11 cellular contexts compared by ENCODE assay signal in the genomic region with DNA sequence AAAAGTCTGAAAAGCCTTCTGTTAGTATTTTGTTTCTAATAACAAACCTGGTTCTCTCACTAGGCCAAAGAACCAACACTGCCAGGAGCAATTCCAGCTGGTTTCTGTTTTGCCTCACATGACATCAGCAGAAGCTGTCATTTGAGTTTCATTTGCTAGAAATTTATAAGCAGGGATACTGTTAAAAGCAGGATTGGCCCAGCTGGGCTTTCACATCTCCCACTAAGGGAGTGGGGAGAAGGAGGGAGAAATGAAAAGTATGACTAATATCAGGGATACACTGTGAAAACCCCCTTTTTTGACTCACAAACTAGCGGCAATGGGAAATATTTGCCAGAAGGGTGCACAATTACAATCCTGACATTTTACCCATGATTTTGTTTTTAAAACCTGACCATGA. TPM values are rescaled to one million over a fixed set of nuclear protein-coding genes. Genes with fewer than 3 reads are reported as not detected.
A peak's percentile ranks its signal among the peaks of the same experiment; 100 is the strongest.
DNase-seq lines count a peak whose midpoint lies in the region; TF ChIP-seq lines count a peak whose summit lies in the region.
"Had no signal": no experiment of that assay in that cellular context is flagged by ENCODE, and none has a peak within 500 bp of the region (broad histone marks: within the 10 kb centered on the region; RNA-seq: fewer than 3 reads in every experiment).

No MANE protein-coding gene starts in this region.

- H3K9me3 ChIP-seq in mammary epithelial cell (replicated peaks; ENCODE audit: insufficient read depth, low read length) (no peaks in the 10 kb centered on the region), tibial artery (no peaks in the 10 kb centered on the region)

- H4K20me1 ChIP-seq in mammary epithelial cell (ENCODE audit: insufficient read depth, low read length) = no peaks in the 10 kb centered on the region

- TF ChIP-seq CTCF in mammary epithelial cell (conservative IDR thresholded peaks at IDR 0.05 in 1 of 2, IDR thresholded peaks at IDR 0.05 in 1 of 2; ENCODE audit: extremely low read depth in 1 of 2, insufficient read depth in 1 of 2, low read depth in 1 of 2, low read length in 2 of 2) (no peak), tibial artery (IDR thresholded peaks at IDR 0.05) (no peak), CD14-positive monocyte (IDR thresholded peaks at IDR 0.05) (no peak), progenitor cell of endocrine pancreas (IDR thresholded peaks at IDR 0.05; ENCODE audit: unreplicated experiment) (no peak)

- no peak overlapping the region for H3K27ac Mint-ChIP-seq in CD14-positive monocyte
- H3K27ac Mint-ChIP-seq in progenitor cell of endocrine pancreas = no peak overlapping the region

- CTCF ChIA-PET in mammary epithelial cell (lab: Charles Lee; ENCODE audit: low non-redundant PET) = no interaction called here

- no peak overlapping the region for H3K4me2 ChIP-seq in mammary epithelial cell (ENCODE audit: insufficient read depth, low read depth, low read length)

- peak; percentile 28 for DNase-seq in DMS 273 (lab: John Stamatoyannopoulos, UW; ENCODE audit: unreplicated experiment)
- no peak for DNase-seq in DMS 273 treated with DMSO at 0.1 percent for 48 hours (lab: John Stamatoyannopoulos, UW)
- peak; percentile 65 for DNase-seq in mammary epithelial cell
- peak; percentile 84 for DNase-seq in left kidney (ENCODE audit: low read depth, low spot score)
- peak in 1 of 2 donors; percentile 60 for DNase-seq in tibial artery
- no peak for DNase-seq in CD14-positive monocyte (ENCODE audit: low spot score)
- DNase-seq in progenitor cell of endocrine pancreas (ENCODE audit: low spot score, unreplicated experiment) = no peak
- DNase-seq in NCI-H128 (lab: John Stamatoyannopoulos, UW; ENCODE audit: unreplicated experiment) = no peak
- DNase-seq: NCI-H526 treated with DMSO at 0.1 percent for 48 hours had no signal

- H3K36me3 ChIP-seq in mammary epithelial cell (ENCODE audit: insufficient read depth, low read length) (no peaks in the 10 kb centered on the region), tibial artery (no peaks in the 10 kb centered on the region)

- H3K9ac ChIP-seq in mammary epithelial cell (ENCODE audit: insufficient read depth, low read length) = no peak overlapping the region

- H3K4me1 Mint-ChIP-seq in CD14-positive monocyte (peaks cover 10% of the 10 kb centered on the region), progenitor cell of endocrine pancreas (ENCODE audit: low read depth) (no peaks in the 10 kb centered on the region)

- dilution Hi-C loops in mammary epithelial cell (cut with HindIII; ENCODE audit: low sequenced_read_pairs) = no loop called here

- H3K27me3 Mint-ChIP-seq in CD14-positive monocyte (ENCODE audit: low read depth in 3 of 3) = peaks cover 1 to 5% (median 1%) of the 10 kb centered on the region in 3 donors
- H3K27me3 Mint-ChIP-seq in progenitor cell of endocrine pancreas = no peaks in the 10 kb centered on the region

- H3K4me3 ChIP-seq in mammary epithelial cell (replicated peaks in 1 of 3; ENCODE audit: insufficient read depth in 1 of 3, low read depth in 2 of 3, low read length in 3 of 3) (no peak overlapping the region), tibial artery (peak overlapping the region; percentile 6 to 52)

- no peaks in the 10 kb centered on the region for H3K9me3 Mint-ChIP-seq in CD14-positive monocyte
- H3K9me3 Mint-ChIP-seq in progenitor cell of endocrine pancreas (ENCODE audit: low read depth) = no peaks in the 10 kb centered on the region

- 93% methylated on average over 1 of the region's 1 CpG for WGBS in mammary epithelial cell (ENCODE audit: low coverage, missing lambda C conversion rate)

- H2AFZ ChIP-seq in mammary epithelial cell (ENCODE audit: low read depth, low read length) = no peak overlapping the region

- no TSS peak for BruUV-seq in mammary epithelial cell (replicated peaks; lab: Mats Ljungman, UMichigan)

- peaks cover 16% of the 10 kb centered on the region for H3K4me1 ChIP-seq in mammary epithelial cell (ENCODE audit: insufficient read depth, low read length)
- H3K4me1 ChIP-seq in tibial artery = peaks cover 0 to 76% (median 48%) of the 10 kb centered on the region in 4 donors

- intact Hi-C loops in mammary epithelial cell (cut with micrococcal nuclease) (no loop called here), tibial artery (cut with DNase I; ENCODE audit: low total_unique reads) (no loop called here), CD14-positive monocyte (cut with micrococcal nuclease) (no loop called here)

- H3K36me3 Mint-ChIP-seq in CD14-positive monocyte (no peaks in the 10 kb centered on the region), progenitor cell of endocrine pancreas (ENCODE audit: insufficient read depth) (no peaks in the 10 kb centered on the region)

- no peaks in the 10 kb centered on the region for H3K79me2 ChIP-seq in mammary epithelial cell (ENCODE audit: insufficient read depth, low read length)

- in situ Hi-C loops in mammary epithelial cell (cut with MboI; ENCODE audit: low sequenced_read_pairs in 2 of 2) = loop anchor here in 1 of 2 donors (25.0 kb wide), 1 partner anchor 652 kb away; no protein-coding TSS in a partner anchor

- H3K27me3 ChIP-seq in mammary epithelial cell (ENCODE audit: insufficient read depth, low read length) = no peaks in the 10 kb centered on the region
- H3K27me3 ChIP-seq in tibial artery = no peaks in the 10 kb centered on the region

- H3K4me3 Mint-ChIP-seq in CD14-positive monocyte = no peak overlapping the region
- H3K4me3 Mint-ChIP-seq in progenitor cell of endocrine pancreas (ENCODE audit: low read depth) = no peak overlapping the region

- no peak overlapping the region for H3K27ac ChIP-seq in mammary epithelial cell (ENCODE audit: insufficient read depth, low read depth, low read length)
- H3K27ac ChIP-seq in tibial artery = peak overlapping the region; percentile 65 to 87
- H3K27ac ChIP-seq: 22Rv1 had no signal

RNA-seq across cellular contexts. Expression of gene CCDC80, which starts 5.3 kb away (rescaled TPM):
- total RNA-seq in mammary epithelial cell = 10 to 100 TPM; 25.9 to 56.8 TPM
- 2.0 TPM for polyA plus RNA-seq in mammary epithelial cell
- 12.3 TPM for polyA minus RNA-seq in mammary epithelial cell
- under 1 TPM in 1 of 2 donors, not detected in 1; 0.05 TPM for polyA plus RNA-seq in CD14-positive monocyte
- total RNA-seq in progenitor cell of endocrine pancreas = 9.1 and 13.3 TPM in 2 replicates
- total RNA-seq: activated CD8-positive, alpha-beta memory T cell treated with anti-CD3 and anti-CD28 coated beads for 36 hours had no signal

Comparison
In these comparisons a context has a peak if more than half of its experiments do, and no peak if none do; other contexts are left out.
1. DNase-seq: peak in DMS 273 (single experiment), mammary epithelial cell (single experiment) and left kidney (single experiment); none in DMS 273 treated with DMSO at 0.1 percent for 48 hours (single experiment), CD14-positive monocyte (single experiment), progenitor cell of endocrine pancreas (single experiment) and NCI-H128 (single experiment).
2. H3K4me3 ChIP-seq: peak in tibial artery (2 of 2); none in mammary epithelial cell (0 of 3).